1 cellular context compared by ENCODE assay signal in the genomic region with DNA sequence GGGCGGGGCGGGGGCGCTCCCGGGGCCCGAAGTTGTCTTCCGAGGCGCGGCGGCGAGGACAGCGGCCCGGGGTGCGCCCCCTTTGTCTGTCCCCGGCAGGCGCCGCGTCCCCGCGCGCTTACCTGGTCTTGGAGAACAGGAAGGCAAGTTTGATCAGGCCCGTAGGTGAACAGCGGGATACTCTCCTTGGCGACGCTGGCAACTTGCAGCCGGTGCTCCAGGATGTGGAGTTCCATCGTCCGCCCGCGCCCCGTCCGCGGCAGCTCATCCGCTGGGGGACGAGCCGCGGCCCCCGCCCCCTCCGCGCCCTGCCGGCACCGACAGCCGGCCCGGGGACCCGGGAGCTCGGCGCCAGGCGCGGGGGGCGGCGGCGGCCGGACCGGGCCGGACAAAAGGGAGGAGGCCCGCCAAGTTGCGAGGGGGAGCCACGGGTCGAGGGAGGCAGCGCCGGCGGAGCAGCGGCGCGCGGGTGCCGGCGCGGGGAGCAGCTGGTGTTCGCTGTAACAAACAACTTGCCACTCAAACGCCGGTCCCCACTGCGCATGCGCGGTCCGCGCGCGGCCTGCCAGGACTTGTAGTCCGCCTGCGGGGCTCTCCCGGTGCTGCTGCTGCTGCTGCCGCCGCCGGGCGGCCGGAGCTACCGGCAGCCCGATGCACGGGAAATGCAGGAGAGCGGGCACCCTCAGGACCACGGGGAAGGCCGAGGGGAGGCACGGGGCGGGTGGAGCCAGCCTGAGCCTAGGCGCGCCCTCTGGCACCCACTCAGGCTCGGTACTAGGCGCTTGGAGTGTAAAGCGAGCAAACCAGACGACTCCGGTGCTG.
TF ChIP-seq lines count a peak whose summit lies in the region.

No MANE protein-coding gene starts in this region.

TF ChIP-seq in WTC11, 78 proteins besides CTCF, POLR2A, EP300 and RAD21 (continued from another document):
- TF ChIP-seq KAT7 (CRISPR knock-in tag; IDR thresholded peaks at IDR 0.05; ENCODE audit: borderline replicate concordance) (0 out of 2 replicates have a peak, but pooled peaks have one; percentile 52), FOXK1 (CRISPR knock-in tag; IDR thresholded peaks at IDR 0.05) (peak; percentile 38; the same call in 1 of the 2 replicates), PRRX2 (CRISPR knock-in tag; IDR thresholded peaks at IDR 0.05) (0 out of 2 replicates have a peak, but pooled peaks have one; percentile 24), ZNF219 (CRISPR knock-in tag; IDR thresholded peaks at IDR 0.05; ENCODE audit: borderline replicate concordance) (no peak), CREM (CRISPR knock-in tag; IDR thresholded peaks at IDR 0.05) (peak; percentile 40; the same call in 1 of the 2 replicates), TP53 (CRISPR knock-in tag; IDR thresholded peaks at IDR 0.05) (no peak), ZNF232 (CRISPR knock-in tag; IDR thresholded peaks at IDR 0.05) (no peak), ZNF138 (CRISPR knock-in tag; conservative IDR thresholded peaks at IDR 0.05) (no peak)
TF ChIP-seq in WTC11: peak in this region for 6.
